ENCODE assay signal across 21 cellular contexts in genomic region chr12:48696626-48697025, GRCh38. TPM values are rescaled to one million over a fixed set of nuclear protein-coding genes. Genes with fewer than 3 reads are reported as not detected.
DNase-seq lines count a peak whose midpoint lies in the region; ATAC-seq, FAIRE-seq and TF ChIP-seq lines count a peak whose summit lies in the region.
"Had no signal": no experiment of that assay in that cellular context is flagged by ENCODE, and none has a peak within 500 bp of the region (broad histone marks: within the 10 kb centered on the region; RNA-seq: fewer than 3 reads in every experiment).

No MANE protein-coding gene starts in this region.

- H3K4me3 Mint-ChIP-seq in progenitor cell of endocrine pancreas (ENCODE audit: low read depth): no peak overlapping the region
- H3K4me3 Mint-ChIP-seq: CD4-positive, alpha-beta T cell had no signal

- TF ChIP-seq POLR2A in GM12891 (IDR thresholded peaks at IDR 0.05; ENCODE audit: low read depth, low read length) (no peak), GM12892 (IDR thresholded peaks at IDR 0.05; ENCODE audit: low read depth, low read length) (no peak)

- DNase-seq in GM12891 (ENCODE audit: insufficient read length, low spot score) (no peak), MV-4-11 (lab: John Stamatoyannopoulos, UW) (peak; percentile 27), SIG-M5 treated with dmso at 0.1 percent for 504 hours (lab: John Stamatoyannopoulos, UW; ENCODE audit: unreplicated experiment) (peak; percentile 89), progenitor cell of endocrine pancreas (ENCODE audit: low spot score, unreplicated experiment) (no peak), GM12892 (ENCODE audit: insufficient read length) (no peak), ACHN (no peak)
- DNase-seq: CD4-positive, alpha-beta T cell; GM23248; H7; Karpas-422; NCI-H1417; NCI-H1694 treated with DMSO at 0.1 percent for 48 hours; NCI-H2081; NCI-H226; NCI-H510A; NCI-H69; Right ventricle myocardium superior; RPMI8226 had no signal

- H3K9me3 Mint-ChIP-seq in progenitor cell of endocrine pancreas (ENCODE audit: low read depth): no peaks in the 10 kb centered on the region
- H3K9me3 Mint-ChIP-seq: CD4-positive, alpha-beta T cell had no signal

- in situ Hi-C loops in ACHN (cut with HindIII; ENCODE audit: low pct_ligation_motif_present, low pct_unique_long_range_greater_than_20kb, low sequenced_read_pairs): no loop called here

- peak overlapping the region; percentile 56 for H3K27ac Mint-ChIP-seq in progenitor cell of endocrine pancreas
- H3K27ac Mint-ChIP-seq: CD4-positive, alpha-beta T cell had no signal

- no peaks in the 10 kb centered on the region for H3K4me1 Mint-ChIP-seq in progenitor cell of endocrine pancreas (ENCODE audit: low read depth)

- FAIRE-seq in GM12891 (lab: Jason Lieb, UNC): peak; percentile 13
- FAIRE-seq in GM12892 (lab: Jason Lieb, UNC): no peak
- FAIRE-seq: D721Med, HepG2 had no signal

- H3K27me3 Mint-ChIP-seq in progenitor cell of endocrine pancreas: no peaks in the 10 kb centered on the region
- H3K27me3 Mint-ChIP-seq: CD4-positive, alpha-beta T cell had no signal

- no peak for ATAC-seq in HG03354 (IDR thresholded peaks at IDR 0.05; ENCODE audit: poor library complexity, severe bottlenecking, unreplicated experiment)

- peaks cover 36% of the 10 kb centered on the region for H3K36me3 Mint-ChIP-seq in progenitor cell of endocrine pancreas (ENCODE audit: insufficient read depth)

- no peak for TF ChIP-seq CTCF in progenitor cell of endocrine pancreas (IDR thresholded peaks at IDR 0.05; ENCODE audit: unreplicated experiment)

TF ChIP-seq in GM12891, 5 proteins besides CTCF, POLR2A, EP300 and RAD21:
- TF ChIP-seq POLR2AphosphoS5 (IDR thresholded peaks at IDR 0.05; ENCODE audit: low read depth, low read length) (no peak), SPI1 (IDR thresholded peaks at IDR 0.05; ENCODE audit: low read depth, low read length) (no peak), TAF1 (IDR thresholded peaks at IDR 0.05; ENCODE audit: low read depth, low read length) (no peak), PAX5 (IDR thresholded peaks at IDR 0.05; ENCODE audit: insufficient read depth, low read length, severe bottlenecking) (no peak), POU2F2 (IDR thresholded peaks at IDR 0.05; ENCODE audit: low read depth, low read length) (no peak)

RNA-seq across cellular contexts. Expression of gene KANSL2, which starts 14.6 kb away (rescaled TPM):
- 18.4 TPM for polyA plus RNA-seq in GM12891 (2012; ENCODE audit: low read depth, missing spikeins)
- 49.5 and 54.4 TPM in 2 replicates for total RNA-seq in progenitor cell of endocrine pancreas
- 30.5 TPM for polyA plus RNA-seq in GM12892 (2012; ENCODE audit: missing spikeins)

RNA-seq across cellular contexts. Expression of gene CCNT1, which starts 19.9 kb away (rescaled TPM):
- 10.6 TPM for polyA plus RNA-seq in GM12891 (2012; ENCODE audit: low read depth, missing spikeins)
- total RNA-seq in progenitor cell of endocrine pancreas: 43.8 and 48.8 TPM in 2 replicates
- 15.8 TPM for polyA plus RNA-seq in GM12892 (2012; ENCODE audit: missing spikeins)

Comparison
In these comparisons a context has a peak if more than half of its experiments do, and no peak if none do; other contexts are left out.
1. DNase-seq: peak in MV-4-11 (single experiment) and SIG-M5 treated with dmso at 0.1 percent for 504 hours (single experiment); none in GM12891 (single experiment), progenitor cell of endocrine pancreas (single experiment), GM12892 (single experiment) and ACHN (single experiment).